ENCODE assay signal across 1 cellular context in the genomic region with DNA sequence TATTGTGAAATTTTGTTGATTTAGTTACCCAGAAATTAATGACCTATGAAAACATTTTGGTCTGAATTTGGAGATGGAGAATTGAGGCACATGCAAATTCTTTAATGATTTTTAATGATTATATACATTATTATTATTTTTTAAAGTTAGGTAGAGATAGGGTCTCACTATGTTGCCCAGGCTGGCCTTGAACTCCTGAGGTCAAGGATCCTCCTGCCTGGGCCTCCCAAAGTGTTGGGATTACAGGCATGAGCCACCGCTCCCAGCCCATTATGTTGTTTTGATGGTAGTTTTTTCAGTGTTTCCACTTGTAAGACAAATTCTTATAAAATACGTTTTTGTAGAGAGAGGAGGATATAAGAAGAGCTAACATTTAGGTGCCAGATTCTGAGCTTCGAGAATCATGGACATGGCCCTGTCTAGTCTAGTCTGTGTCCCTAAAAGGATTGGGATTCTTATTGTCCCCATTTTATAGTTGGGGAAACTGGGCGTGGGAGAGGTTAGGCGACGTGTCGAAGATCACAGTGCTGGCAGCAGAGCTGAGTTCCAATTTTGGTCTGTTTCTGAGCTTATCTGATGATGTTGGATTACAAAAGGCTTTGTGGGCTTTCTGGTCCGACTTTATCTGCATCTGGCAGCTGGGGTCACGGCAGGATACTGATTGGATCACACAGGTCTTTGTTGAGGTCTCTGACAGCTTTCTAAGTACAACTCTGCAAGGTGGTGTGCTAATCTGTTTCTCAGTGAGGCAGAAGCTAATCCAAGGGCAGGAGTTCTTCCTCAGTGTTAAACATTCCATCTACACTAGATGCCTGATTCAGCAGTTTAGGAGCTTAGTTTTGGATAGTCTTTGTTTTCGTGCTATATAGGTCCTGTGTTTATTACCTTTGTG.
TF ChIP-seq lines count a peak whose summit lies in the region.

No MANE protein-coding gene starts in this region.

TF ChIP-seq in K562, 482 proteins besides CTCF, POLR2A, EP300 and RAD21 (continued from another document and continues in another):
- TF ChIP-seq TEAD1 (CRISPR knock-in tag; IDR thresholded peaks at IDR 0.05) (peak in 1 of 2 experiments; percentile 56; a peak in 3 of 4 replicates), CTCFL (IDR thresholded peaks at IDR 0.05; ENCODE audit: borderline replicate concordance, insufficient read depth, low read depth, low read length, poor library complexity, severe bottlenecking) (no peak), RBM14 (IDR thresholded peaks at IDR 0.05; ENCODE audit: borderline replicate concordance, insufficient read depth, low read depth, low read length) (no peak), ZNF764 (CRISPR knock-in tag; IDR thresholded peaks at IDR 0.05; ENCODE audit: low read depth) (no peak), BACH1 (tag; IDR thresholded peaks at IDR 0.05) (no peak), NUFIP1 (IDR thresholded peaks at IDR 0.05; ENCODE audit: partially characterized antibody) (no peak), SREBF2 (CRISPR knock-in tag; IDR thresholded peaks at IDR 0.05) (no peak), ZBED1 (IDR thresholded peaks at IDR 0.05) (no peak), RBBP5 (IDR thresholded peaks at IDR 0.05; ENCODE audit: borderline replicate concordance, insufficient read depth, low read length, poor library complexity, severe bottlenecking) (peak; percentile 56), ZBTB7A (IDR thresholded peaks at IDR 0.05; ENCODE audit: borderline replicate concordance, control insufficient read depth, low read depth, low read length) (no peak), ARID3B (CRISPR knock-in tag; IDR thresholded peaks at IDR 0.05; ENCODE audit: borderline replicate concordance) (no peak), ZNF431 (CRISPR knock-in tag; IDR thresholded peaks at IDR 0.05) (no peak), RBM39 (optimal IDR thresholded peaks at IDR 0.05; ENCODE audit: low read depth, low read length) (no peak), ZNF436 (CRISPR knock-in tag; IDR thresholded peaks at IDR 0.05) (no peak), ARID2 (IDR thresholded peaks at IDR 0.05) (no peak), SIX5 (IDR thresholded peaks at IDR 0.05; ENCODE audit: borderline replicate concordance in 1 of 2, insufficient read depth in 1 of 2, low read depth in 1 of 2, low read length in 2 of 2) (no peak), THRB (CRISPR knock-in tag; conservative IDR thresholded peaks at IDR 0.05) (no peak), E4F1 (CRISPR knock-in tag; IDR thresholded peaks at IDR 0.05; ENCODE audit: borderline replicate concordance) (no peak), ZNF121 (CRISPR knock-in tag; conservative IDR thresholded peaks at IDR 0.05) (peak; percentile 96), KLF13 (tag; IDR thresholded peaks at IDR 0.05; ENCODE audit: borderline replicate concordance, low read depth) (no peak), FOXA1 (IDR thresholded peaks at IDR 0.05; ENCODE audit: borderline replicate concordance) (no peak), RFX1 (IDR thresholded peaks at IDR 0.05) (no peak), ZBTB2 (IDR thresholded peaks at IDR 0.05) (peak; percentile 52; the same call in 1 of the 2 replicates), ELK1 (CRISPR knock-in tag; IDR thresholded peaks at IDR 0.05) (no peak), SMAD1 (IDR thresholded peaks at IDR 0.05; ENCODE audit: low read depth, low read length, partially characterized antibody) (no peak), MAZ (CRISPR knock-in tag; conservative IDR thresholded peaks at IDR 0.05 in 1 of 2, IDR thresholded peaks at IDR 0.05 in 1 of 2) (no peak; a peak in 2 of 4 replicates), U2AF1 (optimal IDR thresholded peaks at IDR 0.05; ENCODE audit: low read depth, low read length) (no peak), PHB (CRISPR knock-in tag; IDR thresholded peaks at IDR 0.05) (no peak), HEY1 (CRISPR knock-in tag; IDR thresholded peaks at IDR 0.05; ENCODE audit: borderline replicate concordance) (no peak), RCOR1 (IDR thresholded peaks at IDR 0.05; ENCODE audit: borderline replicate concordance in 1 of 2, low read depth in 2 of 2, low read length in 2 of 2) (peak; percentile 93 to 99), DPF2 (IDR thresholded peaks at IDR 0.05) (peak; percentile 99), TAL1 (IDR thresholded peaks at IDR 0.05) (peak; percentile 97), ELK3 (CRISPR knock-in tag; IDR thresholded peaks at IDR 0.05) (no peak), ZNF384 (IDR thresholded peaks at IDR 0.05; ENCODE audit: low read depth, low read length) (no peak), ZNF445 (CRISPR knock-in tag; IDR thresholded peaks at IDR 0.05; ENCODE audit: low read depth) (no peak), ZNF449 (CRISPR knock-in tag; IDR thresholded peaks at IDR 0.05) (0 out of 2 replicates have a peak, but pooled peaks have one; percentile 37), HNRNPUL1 (IDR thresholded peaks at IDR 0.05; ENCODE audit: low read length) (no peak), MAFG (tag; conservative IDR thresholded peaks at IDR 0.05) (peak; percentile 99), HDAC2 (IDR thresholded peaks at IDR 0.05) (peak; percentile 98), RFX7 (CRISPR knock-in tag; IDR thresholded peaks at IDR 0.05) (no peak), MTA3 (IDR thresholded peaks at IDR 0.05; ENCODE audit: borderline replicate concordance) (peak; percentile 90)
- TF ChIP-seq, protein P1, sequence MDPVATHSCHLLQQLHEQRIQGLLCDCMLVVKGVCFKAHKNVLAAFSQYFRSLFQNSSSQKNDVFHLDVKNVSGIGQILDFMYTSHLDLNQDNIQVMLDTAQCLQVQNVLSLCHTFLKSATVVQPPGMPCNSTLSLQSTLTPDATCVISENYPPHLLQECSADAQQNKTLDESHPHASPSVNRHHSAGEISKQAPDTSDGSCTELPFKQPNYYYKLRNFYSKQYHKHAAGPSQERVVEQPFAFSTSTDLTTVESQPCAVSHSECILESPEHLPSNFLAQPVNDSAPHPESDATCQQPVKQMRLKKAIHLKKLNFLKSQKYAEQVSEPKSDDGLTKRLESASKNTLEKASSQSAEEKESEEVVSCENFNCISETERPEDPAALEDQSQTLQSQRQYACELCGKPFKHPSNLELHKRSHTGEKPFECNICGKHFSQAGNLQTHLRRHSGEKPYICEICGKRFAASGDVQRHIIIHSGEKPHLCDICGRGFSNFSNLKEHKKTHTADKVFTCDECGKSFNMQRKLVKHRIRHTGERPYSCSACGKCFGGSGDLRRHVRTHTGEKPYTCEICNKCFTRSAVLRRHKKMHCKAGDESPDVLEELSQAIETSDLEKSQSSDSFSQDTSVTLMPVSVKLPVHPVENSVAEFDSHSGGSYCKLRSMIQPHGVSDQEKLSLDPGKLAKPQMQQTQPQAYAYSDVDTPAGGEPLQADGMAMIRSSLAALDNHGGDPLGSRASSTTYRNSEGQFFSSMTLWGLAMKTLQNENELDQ (CRISPR knock-in tag; IDR thresholded peaks at IDR 0.05; ENCODE audit: borderline replicate concordance) = no peak
- TF ChIP-seq, protein P2, sequence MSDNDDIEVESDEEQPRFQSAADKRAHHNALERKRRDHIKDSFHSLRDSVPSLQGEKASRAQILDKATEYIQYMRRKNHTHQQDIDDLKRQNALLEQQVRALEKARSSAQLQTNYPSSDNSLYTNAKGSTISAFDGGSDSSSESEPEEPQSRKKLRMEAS (CRISPR knock-in tag; IDR thresholded peaks at IDR 0.05) = no peak
- TF ChIP-seq, protein P3, sequence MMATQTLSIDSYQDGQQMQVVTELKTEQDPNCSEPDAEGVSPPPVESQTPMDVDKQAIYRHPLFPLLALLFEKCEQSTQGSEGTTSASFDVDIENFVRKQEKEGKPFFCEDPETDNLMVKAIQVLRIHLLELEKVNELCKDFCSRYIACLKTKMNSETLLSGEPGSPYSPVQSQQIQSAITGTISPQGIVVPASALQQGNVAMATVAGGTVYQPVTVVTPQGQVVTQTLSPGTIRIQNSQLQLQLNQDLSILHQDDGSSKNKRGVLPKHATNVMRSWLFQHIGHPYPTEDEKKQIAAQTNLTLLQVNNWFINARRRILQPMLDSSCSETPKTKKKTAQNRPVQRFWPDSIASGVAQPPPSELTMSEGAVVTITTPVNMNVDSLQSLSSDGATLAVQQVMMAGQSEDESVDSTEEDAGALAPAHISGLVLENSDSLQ (IDR thresholded peaks at IDR 0.05) = peak; percentile 88
